1 cellular context compared by ENCODE assay signal in genomic region chr22:46366801-46367706, GRCh38.
TF ChIP-seq lines count a peak whose summit lies in the region.

No MANE protein-coding gene starts in this region.

TF ChIP-seq in HepG2, 621 proteins besides CTCF, POLR2A, EP300 and RAD21:
- TF ChIP-seq ZBTB33 (CRISPR knock-in tag; IDR thresholded peaks at IDR 0.05) (peak; percentile 99), ZNF431 (CRISPR knock-in tag; IDR thresholded peaks at IDR 0.05; ENCODE audit: borderline replicate concordance, low read depth) (0 out of 2 replicates have a peak, but pooled peaks have one; percentile 5), TEAD3 (CRISPR knock-in tag; optimal IDR thresholded peaks at IDR 0.05; ENCODE audit: borderline replicate concordance) (no peak), ZFY (CRISPR knock-in tag; IDR thresholded peaks at IDR 0.05) (0 out of 2 replicates have a peak, but pooled peaks have one; percentile 15), SALL2 (CRISPR knock-in tag; IDR thresholded peaks at IDR 0.05) (0 out of 2 replicates have a peak, but pooled peaks have one; percentile 60), THRA (CRISPR knock-in tag; IDR thresholded peaks at IDR 0.05; ENCODE audit: borderline replicate concordance) (no peak), ISL2 (CRISPR knock-in tag; IDR thresholded peaks at IDR 0.05) (0 out of 2 replicates have a peak, but pooled peaks have one; percentile 21), ZNF609 (CRISPR knock-in tag; IDR thresholded peaks at IDR 0.05; ENCODE audit: borderline replicate concordance) (0 out of 2 replicates have a peak, but pooled peaks have one; percentile 9), ZNF556 (CRISPR knock-in tag; IDR thresholded peaks at IDR 0.05; ENCODE audit: borderline replicate concordance) (0 out of 2 replicates have a peak, but pooled peaks have one; percentile 31), TERF1 (CRISPR knock-in tag; IDR thresholded peaks at IDR 0.05) (0 out of 2 replicates have a peak, but pooled peaks have one; percentile 23)
